In genomic region chr1:228407118-228408040, GRCh38 we compare ENCODE assay signal across 8 cellular contexts. TPM values are rescaled to one million over a fixed set of nuclear protein-coding genes. Genes with fewer than 3 reads are reported as not detected.
DNase-seq lines count a peak whose midpoint lies in the region; ATAC-seq and TF ChIP-seq lines count a peak whose summit lies in the region.

No MANE protein-coding gene starts in this region.

- H3K27ac ChIP-seq in SK-N-SH (ENCODE audit: low read depth in 2 of 2, low read length in 1 of 2) = peak overlapping the region in 1 of 2 experiments; percentile 86; a peak in 2 of 4 replicates
- peak overlapping the region; percentile 74 for H3K27ac ChIP-seq in hepatocyte
- no peak overlapping the region for H3K27ac ChIP-seq in smooth muscle cell (ENCODE audit: low read depth)

- H3K4me2 ChIP-seq in SK-N-SH = peak overlapping the region; percentile 92
- H3K4me2 ChIP-seq in hepatocyte = peak overlapping the region; percentile 99
- peak overlapping the region; percentile 96 for H3K4me2 ChIP-seq in smooth muscle cell

- H3K9me3 ChIP-seq in SK-N-SH (no peaks in the 10 kb centered on the region), hepatocyte (ENCODE audit: low read depth) (no peaks in the 10 kb centered on the region), smooth muscle cell (replicated peaks; ENCODE audit: low read depth) (no peaks in the 10 kb centered on the region)

- H2AFZ ChIP-seq in SK-N-SH (ENCODE audit: low read depth) (peak overlapping the region; percentile 74), hepatocyte (peak overlapping the region; percentile 96), smooth muscle cell (ENCODE audit: low read depth) (peak overlapping the region; percentile 59)

- CTCF ChIA-PET in SK-N-SH (lab: Yijun Ruan, JAX) = interaction anchor here (0.7 to 2.1 kb wide), 3 partner anchors 8 to 48 kb away, joined by 3 to 10 read pairs (median 5); no protein-coding TSS in a partner anchor

- H3K27me3 ChIP-seq in SK-N-SH (ENCODE audit: insufficient read depth) (no peaks in the 10 kb centered on the region), hepatocyte (no peaks in the 10 kb centered on the region), smooth muscle cell (ENCODE audit: low read depth) (no peaks in the 10 kb centered on the region)

- peaks cover 14 to 35% of the 10 kb centered on the region in 2 experiments for H3K4me1 ChIP-seq in SK-N-SH (ENCODE audit: control insufficient read depth in 1 of 2, insufficient read depth in 2 of 2, low read depth in 1 of 2, low read length in 1 of 2)
- peaks cover 18% of the 10 kb centered on the region for H3K4me1 ChIP-seq in hepatocyte (ENCODE audit: insufficient read depth)
- peaks cover 21% of the 10 kb centered on the region for H3K4me1 ChIP-seq in smooth muscle cell (ENCODE audit: low read depth)

- no peak for TF ChIP-seq CTCF in SK-N-SH (IDR thresholded peaks at IDR 0.05)
- no peak for TF ChIP-seq CTCF in hepatocyte (IDR thresholded peaks at IDR 0.05; ENCODE audit: poor library complexity)
- TF ChIP-seq CTCF in smooth muscle cell (IDR thresholded peaks at IDR 0.05; ENCODE audit: borderline replicate concordance, insufficient read depth, poor library complexity, severe bottlenecking) = no peak

- POLR2A ChIA-PET in SK-N-SH (lab: Yijun Ruan, JAX) = interaction anchor here (0.6 to 2.9 kb wide), 7 partner anchors 27 to 297 kb away, joined by 3 to 18 read pairs (median 4); no protein-coding TSS in a partner anchor

- no peak for TF ChIP-seq EP300 in SK-N-SH (IDR thresholded peaks at IDR 0.05; ENCODE audit: borderline replicate concordance in 1 of 2, low read depth in 1 of 2, low read length in 1 of 2)

- TF ChIP-seq RAD21 in SK-N-SH (IDR thresholded peaks at IDR 0.05; ENCODE audit: low read length) = no peak

- peak; percentile 31 for ATAC-seq in GM19438 (IDR thresholded peaks at IDR 0.05; ENCODE audit: low read depth, unreplicated experiment)
- no peak for ATAC-seq in GM19455 (IDR thresholded peaks at IDR 0.05; ENCODE audit: unreplicated experiment)

- H4K20me1 ChIP-seq in SK-N-SH (ENCODE audit: insufficient read depth) = peaks cover 35% of the 10 kb centered on the region
- H4K20me1 ChIP-seq in hepatocyte (ENCODE audit: insufficient read depth, poor library complexity, severe bottlenecking) = peaks cover 34% of the 10 kb centered on the region
- peaks cover 35% of the 10 kb centered on the region for H4K20me1 ChIP-seq in smooth muscle cell (ENCODE audit: low read depth)

- H3K36me3 ChIP-seq in SK-N-SH (replicated peaks in 1 of 2; ENCODE audit: control insufficient read depth in 1 of 2, insufficient read depth in 2 of 2, low read length in 1 of 2) (peaks cover 6 to 9% of the 10 kb centered on the region in 2 experiments), hepatocyte (replicated peaks; ENCODE audit: insufficient read depth, low read depth) (no peaks in the 10 kb centered on the region), smooth muscle cell (ENCODE audit: low read depth) (no peaks in the 10 kb centered on the region)

- H3K9me2 ChIP-seq in SK-N-SH (no peaks in the 10 kb centered on the region), hepatocyte (replicated peaks; ENCODE audit: insufficient read depth) (no peaks in the 10 kb centered on the region)

- peak overlapping the region; percentile 71 for H3K9ac ChIP-seq in SK-N-SH
- H3K9ac ChIP-seq in smooth muscle cell (ENCODE audit: low read depth) = peak overlapping the region; percentile 35

- WGBS in SK-N-SH (ENCODE audit: low lambda C conversion rate) = 23% methylated on average over 21 of the region's 28 CpGs
- 23% methylated on average over 20 of the region's 28 CpGs for WGBS in hepatocyte (ENCODE audit: low lambda C conversion rate, missing lambda C conversion rate)
- 17% methylated on average over 22 of the region's 28 CpGs for WGBS in smooth muscle cell (ENCODE audit: low lambda C conversion rate)

- H3K79me2 ChIP-seq in SK-N-SH (ENCODE audit: insufficient read depth) (peaks cover 57% of the 10 kb centered on the region), hepatocyte (peaks cover 52% of the 10 kb centered on the region), smooth muscle cell (ENCODE audit: low read depth) (peaks cover 39% of the 10 kb centered on the region)

- H3F3A ChIP-seq in SK-N-SH (replicated peaks; ENCODE audit: insufficient read depth) (no peaks in the 10 kb centered on the region), smooth muscle cell (ENCODE audit: low read depth) (no peaks in the 10 kb centered on the region)

- H3K4me3 ChIP-seq in SK-N-SH (ENCODE audit: low read depth in 2 of 2, low read length in 1 of 2) (peak overlapping the region; percentile 96 to 100), hepatocyte (peak overlapping the region; percentile 82), smooth muscle cell (peak overlapping the region; percentile 98)

- DNase-seq in SK-N-SH (no peak), hepatocyte (ENCODE audit: low spot score) (no peak), smooth muscle cell (lab: John Stamatoyannopoulos, UW; ENCODE audit: unreplicated experiment) (no peak), AML-193 (lab: John Stamatoyannopoulos, UW) (no peak), NOMO-1 (lab: John Stamatoyannopoulos, UW; ENCODE audit: unreplicated experiment in 2 of 2) (no peak), pons (ENCODE audit: low spot score) (no peak)

TF ChIP-seq in SK-N-SH, 30 proteins besides CTCF, POLR2A, EP300 and RAD21:
- TF ChIP-seq CHD2 (IDR thresholded peaks at IDR 0.05; ENCODE audit: low read length, partially characterized antibody) = peak; percentile 52
- TF ChIP-seq IRF3 (IDR thresholded peaks at IDR 0.05; ENCODE audit: low read depth, low read length) = no peak
- TF ChIP-seq POLR2AphosphoS5 (IDR thresholded peaks at IDR 0.05; ENCODE audit: low read depth, low read length) = 0 out of 2 replicates have a peak, but pooled peaks have one; percentile 9
- TF ChIP-seq MEF2A (IDR thresholded peaks at IDR 0.05; ENCODE audit: borderline replicate concordance, low read depth) = no peak
- TF ChIP-seq JUND (IDR thresholded peaks at IDR 0.05) = no peak

RNA-seq across cellular contexts. Expression of gene TRIM11, which starts 0.7 kb away (rescaled TPM):
- polyA plus RNA-seq in SK-N-SH (2012; rRNA removed) = 11.1 and 16.1 TPM in 2 replicates
- polyA plus RNA-seq in SK-N-SH (2012; cell fraction: cytosol; rRNA removed) = 6.9 and 10.8 TPM in 2 replicates
- polyA plus RNA-seq in SK-N-SH (2012; cell fraction: nucleus; rRNA removed) = 47.1 and 60.3 TPM in 2 replicates
- 10.4 and 13.8 TPM in 2 replicates for total RNA-seq in hepatocyte
- polyA plus RNA-seq in hepatocyte = 10.4 and 14.5 TPM in 2 replicates
- total RNA-seq in smooth muscle cell = 7.8 and 14.6 TPM in 2 replicates
- 11.5 and 14.0 TPM in 2 replicates for polyA plus RNA-seq in smooth muscle cell

RNA-seq across cellular contexts. Expression of gene TRIM17, which starts 9.3 kb away (rescaled TPM):
- polyA plus RNA-seq in SK-N-SH (2012; rRNA removed) = 1.5 and 1.6 TPM in 2 replicates
- 0.35 and 0.69 TPM in 2 replicates for polyA plus RNA-seq in SK-N-SH (2012; cell fraction: cytosol; rRNA removed)
- 13.2 TPM in 2 replicates for polyA plus RNA-seq in SK-N-SH (2012; cell fraction: nucleus; rRNA removed)
- 2.1 and 2.4 TPM in 2 replicates for total RNA-seq in hepatocyte
- 5.7 and 7.3 TPM in 2 replicates for polyA plus RNA-seq in hepatocyte
- 1.4 and 1.6 TPM in 2 replicates for total RNA-seq in smooth muscle cell
- 1.5 and 4.4 TPM in 2 replicates for polyA plus RNA-seq in smooth muscle cell
